ENCODE assay signal across 16 cellular contexts in genomic region chr20:32894711-32895355, GRCh38. TPM values are rescaled to one million over a fixed set of nuclear protein-coding genes. Genes with fewer than 3 reads are reported as not detected.
"Had no signal": no experiment of that assay in that cellular context is flagged by ENCODE, and none has a peak within 500 bp of the region (broad histone marks: within the 10 kb centered on the region; RNA-seq: fewer than 3 reads in every experiment).

No MANE protein-coding gene starts in this region.

- ATAC-seq: activated CD8-positive, alpha-beta T cell treated with anti-CD3 and anti-CD28 coated beads, Interleukin-2, amount 10 ng/mL, durations not matched to agents 7 days and 5 days; effector memory CD8-positive, alpha-beta T cell; stimulated activated memory B cell treated with anti-CD40 and anti-IgM and Interleukin-4, amounts not matched to agents 10 μg/mL and 1 μg/mL and 100 μg/mL, for 72 hours; upper lobe of right lung had no signal

- DNase-seq: activated CD8-positive, alpha-beta T cell treated with anti-CD3 and anti-CD28 coated beads, Interleukin-2, amount 10 ng/mL, durations not matched to agents 7 days and 5 days; activated T-cell treated with anti-CD3 and anti-CD28 coated beads, Interleukin-2, amount 50 U/mL, for 24 hours; effector memory CD8-positive, alpha-beta T cell; left ventricle myocardium inferior; naive B cell; sigmoid colon; stimulated activated CD4-positive, alpha-beta T cell treated with anti-CD3 and anti-CD28 coated beads, Interleukin-4, amount 100 ng/mL, for 4 hours; T1000; upper lobe of right lung had no signal

- H3K4me1 ChIP-seq: body of pancreas, left ventricle myocardium inferior, sigmoid colon, upper lobe of right lung had no signal

- H3K27me3 ChIP-seq: body of pancreas, sigmoid colon, upper lobe of right lung had no signal

- H3K27ac ChIP-seq: body of pancreas, left ventricle myocardium inferior, parathyroid adenoma, sigmoid colon, upper lobe of right lung had no signal

RNA-seq across cellular contexts. Expression of gene EFCAB8, which starts 36.1 kb away (rescaled TPM):
- total RNA-seq: dermis microvascular lymphatic vessel endothelial cell, frontal cortex, kidney epithelial cell, left ventricle myocardium inferior had no signal
- polyA plus RNA-seq: fibroblast of lung had no signal
